ENCODE assay signal across 37 cellular contexts in the genomic region with DNA sequence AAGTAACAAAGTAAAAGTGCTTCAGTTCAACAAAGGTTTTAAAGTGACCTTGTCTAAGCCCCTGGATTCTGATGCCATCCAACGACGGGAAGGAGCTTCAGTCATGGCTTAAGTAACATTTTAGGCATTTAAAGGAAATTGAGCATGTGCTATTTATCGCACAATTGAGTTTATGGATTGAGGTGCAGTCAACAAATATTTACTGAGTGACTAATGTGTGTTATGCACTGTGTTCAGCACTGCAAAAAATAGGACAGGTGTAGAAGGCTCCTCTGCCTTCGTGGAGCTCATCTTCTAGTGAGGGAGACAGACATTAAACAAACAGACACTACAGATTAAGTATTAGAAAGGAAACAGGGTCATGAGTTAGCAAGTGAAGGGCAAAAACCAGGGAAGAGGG. TPM values are rescaled to one million over a fixed set of nuclear protein-coding genes. Genes with fewer than 3 reads are reported as not detected.
A peak's percentile ranks its signal among the peaks of the same experiment; 100 is the strongest.
DNase-seq lines count a peak whose midpoint lies in the region; ATAC-seq and TF ChIP-seq lines count a peak whose summit lies in the region.
"Had no signal": no experiment of that assay in that cellular context is flagged by ENCODE, and none has a peak within 500 bp of the region (broad histone marks: within the 10 kb centered on the region; RNA-seq: fewer than 3 reads in every experiment).

No MANE protein-coding gene starts in this region.

- peak; percentile 11 to 17 for DNase-seq in SHP77 (lab: John Stamatoyannopoulos, UW)
- DNase-seq in SHP77 treated with DMSO at 0.1 percent for 48 hours (lab: John Stamatoyannopoulos, UW), result no peak
- DNase-seq in NCI-H345 treated with DMSO at 0.1 percent for 48 hours (lab: John Stamatoyannopoulos, UW; ENCODE audit: unreplicated experiment), result peak; percentile 92
- DNase-seq in progenitor cell of endocrine pancreas (ENCODE audit: low spot score, unreplicated experiment), result no peak
- DNase-seq in SJCRH30, result no peak
- DNase-seq in spleen, result no peak
- no peak for DNase-seq in activated naive CD4-positive, alpha-beta T cell treated with anti-CD3 and anti-CD28 coated beads, Interleukin-2, amount 50 U/mL, for 72 hours (ENCODE audit: low spot score in 2 of 2)
- DNase-seq: activated CD4-positive, alpha-beta T cell treated with anti-CD3 and anti-CD28 coated beads for 48 hours; AML-193; amygdala; brain microvascular endothelial cell; CD8-positive, alpha-beta T cell; dorsolateral prefrontal cortex; GM23248; left cardiac atrium; natural killer cell; NCI-H1092 treated with DMSO at 0.1 percent for 48 hours; NCI-H2107; NCI-H446; NK-92 treated with Interleukin-12 subunit alpha and Interleukin-12 subunit beta, amount 100 ng/mL, for 24 hours; nucleus accumbens; Peyer's patch; psoas muscle; sigmoid colon; stimulated activated CD4-positive, alpha-beta T cell treated with anti-CD3 and anti-CD28 coated beads, Interleukin-4, amount 100 ng/mL, for 1 hour; tibial artery had no signal

- H3K4me3 Mint-ChIP-seq in progenitor cell of endocrine pancreas (ENCODE audit: low read depth), result no peak overlapping the region
- H3K4me3 Mint-ChIP-seq: activated naive CD4-positive, alpha-beta T cell treated with anti-CD3 and anti-CD28 coated beads, Interleukin-2, amount 50 U/mL, for 24 hours; activated T-helper 17 cell treated with anti-CD3 and anti-CD28 coated beads, Interleukin-2, amount 50 U/mL, for 72 hours; CD8-positive, alpha-beta T cell; natural killer cell had no signal

- no peaks in the 10 kb centered on the region for H3K36me3 Mint-ChIP-seq in progenitor cell of endocrine pancreas (ENCODE audit: insufficient read depth)
- H3K36me3 Mint-ChIP-seq in activated naive CD4-positive, alpha-beta T cell treated with anti-CD3 and anti-CD28 coated beads, Interleukin-2, amount 50 U/mL, for 72 hours, result no peaks in the 10 kb centered on the region
- H3K36me3 Mint-ChIP-seq: activated naive CD4-positive, alpha-beta T cell treated with anti-CD3 and anti-CD28 coated beads, Interleukin-2, amount 50 U/mL, for 24 hours; CD8-positive, alpha-beta T cell; natural killer cell had no signal

- H3K27me3 ChIP-seq in SU-DHL-6 (ENCODE audit: low read length) (no peaks in the 10 kb centered on the region), SJCRH30 (no peaks in the 10 kb centered on the region), spleen (replicated peaks in 1 of 7) (no peaks in the 10 kb centered on the region)
- H3K27me3 ChIP-seq: brain microvascular endothelial cell, dorsolateral prefrontal cortex, hepatocyte, Peyer's patch, sigmoid colon had no signal

- no peaks in the 10 kb centered on the region for H4K20me1 ChIP-seq in SU-DHL-6 (ENCODE audit: low read depth, low read length)

- H3K27ac ChIP-seq in SU-DHL-6 (ENCODE audit: low read depth, low read length) (peak overlapping the region; percentile 84), SJCRH30 (no peak overlapping the region), spleen (no peak overlapping the region)
- H3K27ac ChIP-seq: brain microvascular endothelial cell, dorsolateral prefrontal cortex, GM23248, hepatocyte, Peyer's patch, psoas muscle, sigmoid colon, tibial artery had no signal

- H3K36me3 ChIP-seq in SU-DHL-6 (ENCODE audit: low read length) (no peaks in the 10 kb centered on the region), SJCRH30 (no peaks in the 10 kb centered on the region), spleen (no peaks in the 10 kb centered on the region)
- H3K36me3 ChIP-seq: brain microvascular endothelial cell, sigmoid colon, tibial artery had no signal

- H3K9me2 ChIP-seq in SU-DHL-6 (replicated peaks; ENCODE audit: insufficient read depth, low read length), result no peaks in the 10 kb centered on the region

- H3K9ac ChIP-seq in SU-DHL-6 (ENCODE audit: low read length), result no peak overlapping the region
- H3K9ac ChIP-seq: GM23248 had no signal

- peaks cover 6% of the 10 kb centered on the region for H3K4me1 Mint-ChIP-seq in progenitor cell of endocrine pancreas (ENCODE audit: low read depth)

- intact Hi-C loops in spleen (cut with DNase I; ENCODE audit: low total_unique reads), result no loop called here

- TF ChIP-seq CTCF in SU-DHL-6 (IDR thresholded peaks at IDR 0.05; ENCODE audit: insufficient read depth, low read length, poor library complexity, severe bottlenecking) (no peak), progenitor cell of endocrine pancreas (IDR thresholded peaks at IDR 0.05; ENCODE audit: unreplicated experiment) (no peak), spleen (IDR thresholded peaks at IDR 0.05 in 8 of 11, conservative IDR thresholded peaks at IDR 0.05 in 3 of 11) (no peak)

- no peak overlapping the region for H2AFZ ChIP-seq in SU-DHL-6 (ENCODE audit: low read depth, low read length, severe bottlenecking)
- H2AFZ ChIP-seq: GM23248, hepatocyte had no signal

- H3K9me3 ChIP-seq in SU-DHL-6 (ENCODE audit: insufficient read depth, low read length) (no peaks in the 10 kb centered on the region), SJCRH30 (replicated peaks) (no peaks in the 10 kb centered on the region), spleen (no peaks in the 10 kb centered on the region)
- H3K9me3 ChIP-seq: Peyer's patch, psoas muscle, sigmoid colon, tibial artery had no signal

- 75 to 92% (median 87%) methylated on average over 4 of the region's 4 CpGs for WGBS in spleen, 5 donors

- H3K4me1 ChIP-seq in SJCRH30 (no peaks in the 10 kb centered on the region; the same call in 1 of the 2 replicates), spleen (peaks cover 0 to 19% (median 12%) of the 10 kb centered on the region in 6 donors)
- H3K4me1 ChIP-seq: psoas muscle, tibial artery had no signal

- no peak for ATAC-seq in activated naive CD4-positive, alpha-beta T cell treated with anti-CD3 and anti-CD28 coated beads, Interleukin-2, amount 50 U/mL, for 72 hours
- ATAC-seq: activated T-helper 17 cell treated with anti-CD3 and anti-CD28 coated beads, Interleukin-2, amount 50 U/mL, for 72 hours; CD8-positive, alpha-beta T cell; left cardiac atrium; natural killer cell; psoas muscle had no signal

- H3K4me2 ChIP-seq in SU-DHL-6 (ENCODE audit: low read depth, low read length, poor library complexity, severe bottlenecking), result no peak overlapping the region
- H3K4me2 ChIP-seq: hepatocyte had no signal

- H3K27me3 Mint-ChIP-seq in progenitor cell of endocrine pancreas, result peaks cover 20% of the 10 kb centered on the region
- H3K27me3 Mint-ChIP-seq: activated naive CD4-positive, alpha-beta T cell treated with anti-CD3 and anti-CD28 coated beads, Interleukin-2, amount 50 U/mL, for 24 hours; activated T-helper 17 cell treated with anti-CD3 and anti-CD28 coated beads, Interleukin-2, amount 50 U/mL, for 72 hours had no signal

- H3K79me2 ChIP-seq in SU-DHL-6 (ENCODE audit: insufficient read depth, low read length), result no peaks in the 10 kb centered on the region
- H3K79me2 ChIP-seq: hepatocyte had no signal

- H3K4me3 ChIP-seq in SU-DHL-6 (ENCODE audit: insufficient read depth, low read length, poor library complexity, severe bottlenecking) (no peak overlapping the region), SJCRH30 (no peak overlapping the region), spleen (no peak overlapping the region)
- H3K4me3 ChIP-seq: dorsolateral prefrontal cortex, GM23248, hepatocyte, lung, Peyer's patch, psoas muscle, sigmoid colon, tibial artery had no signal

- peaks cover 39% of the 10 kb centered on the region for H3F3A ChIP-seq in SU-DHL-6 (ENCODE audit: insufficient read depth)

- no peak for TF ChIP-seq POLR2A in spleen (IDR thresholded peaks at IDR 0.05)

- peak overlapping the region; percentile 4 for H3K27ac Mint-ChIP-seq in progenitor cell of endocrine pancreas
- H3K27ac Mint-ChIP-seq in activated naive CD4-positive, alpha-beta T cell treated with anti-CD3 and anti-CD28 coated beads, Interleukin-2, amount 50 U/mL, for 72 hours, result no peak overlapping the region
- H3K27ac Mint-ChIP-seq: activated naive CD4-positive, alpha-beta T cell treated with anti-CD3 and anti-CD28 coated beads, Interleukin-2, amount 50 U/mL, for 24 hours; activated T-helper 17 cell treated with anti-CD3 and anti-CD28 coated beads, Interleukin-2, amount 50 U/mL, for 72 hours; CD8-positive, alpha-beta T cell; natural killer cell had no signal

- H3K9me3 Mint-ChIP-seq in progenitor cell of endocrine pancreas (ENCODE audit: low read depth), result no peaks in the 10 kb centered on the region
- H3K9me3 Mint-ChIP-seq in activated naive CD4-positive, alpha-beta T cell treated with anti-CD3 and anti-CD28 coated beads, Interleukin-2, amount 50 U/mL, for 72 hours, result no peaks in the 10 kb centered on the region
- H3K9me3 Mint-ChIP-seq: activated naive CD4-positive, alpha-beta T cell treated with anti-CD3 and anti-CD28 coated beads, Interleukin-2, amount 50 U/mL, for 24 hours; activated T-helper 17 cell treated with anti-CD3 and anti-CD28 coated beads, Interleukin-2, amount 50 U/mL, for 72 hours; CD8-positive, alpha-beta T cell; natural killer cell had no signal

RNA-seq across cellular contexts. Expression of gene TMIGD1, which starts 12.5 kb away (rescaled TPM):
- total RNA-seq in progenitor cell of endocrine pancreas (not detected in 2 replicates), spleen (not detected)
- not detected in 2 replicates for total RNA-seq in SJCRH30 (2014; rRNA removed; shearing (Covaris generic))
- not detected for polyA plus RNA-seq in spleen
- total RNA-seq in activated naive CD4-positive, alpha-beta T cell treated with anti-CD3 and anti-CD28 coated beads, Interleukin-2, amount 50 U/mL, for 72 hours, result not detected
- total RNA-seq: A673; activated T-helper 17 cell treated with anti-CD3 and anti-CD28 coated beads, Interleukin-2, amount 50 U/mL, for 72 hours; CD8-positive, alpha-beta T cell; chondrocyte; endothelial cell of umbilical vein; GM23248; HT1080; left cardiac atrium; lung; M059J; mononuclear cell; natural killer cell; psoas muscle had no signal
- polyA plus RNA-seq: endothelial cell of umbilical vein, GM23248, lung, psoas muscle had no signal

RNA-seq across cellular contexts. Expression of gene BLMH, which starts 29.6 kb away (rescaled TPM):
- 60.9 and 64.2 TPM in 2 replicates for total RNA-seq in progenitor cell of endocrine pancreas
- 92.6 and 92.8 TPM in 2 replicates for total RNA-seq in SJCRH30 (2014; rRNA removed; shearing (Covaris generic))
- total RNA-seq in spleen, result 10 to 100 TPM; 26.2 to 35.5 (median 30.5) TPM
- polyA plus RNA-seq in spleen, result 10 to 100 TPM; 15.6 to 18.2 (median 16.1) TPM
- 10 to 100 TPM; 38.3 to 54.7 TPM for total RNA-seq in activated naive CD4-positive, alpha-beta T cell treated with anti-CD3 and anti-CD28 coated beads, Interleukin-2, amount 50 U/mL, for 72 hours

RNA-seq across cellular contexts. Expression of gene CPD, which starts 57.4 kb away (rescaled TPM):
- total RNA-seq in progenitor cell of endocrine pancreas (123 and 124 TPM in 2 replicates), spleen (10 to 100 TPM; 33.9 to 83.8 (median 42.0) TPM)
- 56.1 and 63.6 TPM in 2 replicates for total RNA-seq in SJCRH30 (2014; rRNA removed; shearing (Covaris generic))
- 1 to 10 TPM; 1.6 to 3.8 (median 3.0) TPM for polyA plus RNA-seq in spleen
- total RNA-seq in activated naive CD4-positive, alpha-beta T cell treated with anti-CD3 and anti-CD28 coated beads, Interleukin-2, amount 50 U/mL, for 72 hours, result 10 to 100 TPM; 37.7 to 66.1 TPM

Comparison
In these comparisons a context has a peak if more than half of its experiments do, and no peak if none do; other contexts are left out.
1. DNase-seq: peak in SHP77 (2 of 2) and NCI-H345 treated with DMSO at 0.1 percent for 48 hours (single experiment); none in SHP77 treated with DMSO at 0.1 percent for 48 hours (single experiment), progenitor cell of endocrine pancreas (single experiment), SJCRH30 (0 of 2), spleen (single experiment) and activated naive CD4-positive, alpha-beta T cell treated with anti-CD3 and anti-CD28 coated beads, Interleukin-2, amount 50 U/mL, for 72 hours (0 of 2).